ENCODE assay signal across 20 cellular contexts in genomic region chr19:14699641-14700040, GRCh38. TPM values are rescaled to one million over a fixed set of nuclear protein-coding genes. Genes with fewer than 3 reads are reported as not detected.
DNase-seq lines count a peak whose midpoint lies in the region; TF ChIP-seq lines count a peak whose summit lies in the region.
"Had no signal": no experiment of that assay in that cellular context is flagged by ENCODE, and none has a peak within 500 bp of the region (broad histone marks: within the 10 kb centered on the region; RNA-seq: fewer than 3 reads in every experiment).

No MANE protein-coding gene starts in this region.

- DNase-seq in NOMO-1 treated with DMSO at 0.1 percent for 48 hours (lab: John Stamatoyannopoulos, UW; ENCODE audit: unreplicated experiment) (peak; percentile 7), NOMO-1 treated with dmso at 0.1 percent for 144 hours (lab: John Stamatoyannopoulos, UW; ENCODE audit: unreplicated experiment) (no peak), brain pericyte (ENCODE audit: low read depth, low spot score) (peak; percentile 61), fibroblast of pulmonary artery (ENCODE audit: low read depth) (peak; percentile 8), pulmonary artery endothelial cell (ENCODE audit: low read depth, low spot score) (peak; percentile 35), GM10248 (ENCODE audit: extremely low spot score) (no peak), putamen (ENCODE audit: low spot score) (no peak), HAP-1 (ENCODE audit: low spot score in 2 of 2) (no peak)
- DNase-seq: 8988T; CD4-positive, alpha-beta memory T cell; DMS79 treated with DMSO at 0.1 percent for 48 hours; EL; GM23248; HCEC 1CT; IMR-90 had no signal

- POLR2A ChIA-PET in GM10248 (lab: Yijun Ruan, JAX) = no interaction called here

- TF ChIP-seq CTCF in fibroblast of pulmonary artery (IDR thresholded peaks at IDR 0.05; ENCODE audit: low read length, missing control alignments) = no peak
- TF ChIP-seq CTCF in GM10248 (IDR thresholded peaks at IDR 0.05; ENCODE audit: control extremely low read depth, extremely low read depth, low read depth, missing control alignments) = no peak

- no peak overlapping the region for H3K4me3 ChIP-seq in fibroblast of pulmonary artery (replicated peaks; ENCODE audit: low read depth, low read length)
- no peak overlapping the region for H3K4me3 ChIP-seq in HAP-1
- H3K4me3 ChIP-seq: BLaER1, GM23248 had no signal

- H3K27me3 ChIP-seq in HAP-1 (ENCODE audit: low read depth) = no peaks in the 10 kb centered on the region
- H3K27me3 ChIP-seq: BLaER1 had no signal

- in situ Hi-C loops in HAP-1 (cut with MboI; ENCODE audit: low sequenced_read_pairs) = no loop called here

- CTCF ChIA-PET in GM10248 (lab: Yijun Ruan, JAX) = interaction anchor here (2.4 kb wide), 1 partner anchor 14 kb away, joined by 11 read pairs; no protein-coding TSS in a partner anchor

- no peaks in the 10 kb centered on the region for H3K4me1 ChIP-seq in HAP-1
- H3K4me1 ChIP-seq: BLaER1 had no signal

- H3K9me3 ChIP-seq in HAP-1 = no peaks in the 10 kb centered on the region

- peaks cover 8% of the 10 kb centered on the region for H3K36me3 ChIP-seq in HAP-1 (replicated peaks)

RNA-seq across cellular contexts. Expression of gene ZNF333, which starts 9.8 kb away (rescaled TPM):
- total RNA-seq in pulmonary artery endothelial cell = 12.3 and 17.8 TPM in 2 replicates

RNA-seq across cellular contexts. Expression of gene ADGRE3, which starts 25.0 kb away (rescaled TPM):
- not detected in 2 replicates for total RNA-seq in pulmonary artery endothelial cell
- total RNA-seq: A673; CD4-positive, alpha-beta memory T cell; G401; GM23248; H4; HT-29; IMR-90 had no signal

Comparison
In these comparisons a context has a peak if more than half of its experiments do, and no peak if none do; other contexts are left out.
1. DNase-seq: peak in NOMO-1 treated with DMSO at 0.1 percent for 48 hours (single experiment), brain pericyte (single experiment), fibroblast of pulmonary artery (single experiment) and pulmonary artery endothelial cell (single experiment); none in NOMO-1 treated with dmso at 0.1 percent for 144 hours (single experiment), GM10248 (single experiment), putamen (single experiment) and HAP-1 (0 of 2).